In genomic region chr14:102591944-102592772, GRCh38 we compare ENCODE assay signal across 8 cellular contexts. TPM values are rescaled to one million over a fixed set of nuclear protein-coding genes. Genes with fewer than 3 reads are reported as not detected.
DNase-seq lines count a peak whose midpoint lies in the region; ATAC-seq and TF ChIP-seq lines count a peak whose summit lies in the region.

Gene RCOR1, plus strand, starts transcription at chr14:102592649. Its CDS starts 238 bp downstream, at chr14:102592887.

- H3K4me1 Mint-ChIP-seq in T-helper 17 cell = peaks cover 17% of the 10 kb centered on the region
- peaks cover 31% of the 10 kb centered on the region for H3K4me1 Mint-ChIP-seq in progenitor cell of endocrine pancreas (ENCODE audit: low read depth)

- H3K36me3 Mint-ChIP-seq in T-helper 17 cell (ENCODE audit: low read depth) (no peaks in the 10 kb centered on the region), progenitor cell of endocrine pancreas (ENCODE audit: insufficient read depth) (peaks cover 2% of the 10 kb centered on the region)

- TF ChIP-seq CTCF in left ventricle myocardium inferior (IDR thresholded peaks at IDR 0.05; ENCODE audit: borderline replicate concordance) (no peak), progenitor cell of endocrine pancreas (IDR thresholded peaks at IDR 0.05; ENCODE audit: unreplicated experiment) (no peak), upper lobe of right lung (IDR thresholded peaks at IDR 0.05) (no peak)

- H3K9me3 Mint-ChIP-seq in progenitor cell of endocrine pancreas (ENCODE audit: low read depth) = no peaks in the 10 kb centered on the region

- H3K4me1 ChIP-seq in left ventricle myocardium inferior (peaks cover 43% of the 10 kb centered on the region), upper lobe of right lung (peaks cover 14% of the 10 kb centered on the region)

- intact Hi-C loops in left ventricle myocardium inferior (cut with micrococcal nuclease) (no loop called here), upper lobe of right lung (cut with DNase I) (no loop called here)

- peak; percentile 72 for ATAC-seq in GM18502 (IDR thresholded peaks at IDR 0.05; ENCODE audit: poor library complexity, unreplicated experiment)
- ATAC-seq in HG02943 (IDR thresholded peaks at IDR 0.05; ENCODE audit: low read depth, unreplicated experiment) = peak; percentile 67
- peak; percentile 89 for ATAC-seq in T-helper 17 cell
- ATAC-seq in upper lobe of right lung = peak; percentile 95

- peak within 1 kb of the TSS; percentile 99 for H3K27ac ChIP-seq in left ventricle myocardium inferior (replicated peaks)
- H3K27ac ChIP-seq in upper lobe of right lung = peak within 1 kb of the TSS; percentile 96

- H3K27me3 ChIP-seq in left ventricle myocardium inferior (ENCODE audit: low read depth) (no peaks in the 10 kb centered on the region), upper lobe of right lung (no peaks in the 10 kb centered on the region)

- no peaks in the 10 kb centered on the region for H3K36me3 ChIP-seq in left ventricle myocardium inferior
- no peaks in the 10 kb centered on the region for H3K36me3 ChIP-seq in upper lobe of right lung

- peak within 1 kb of the TSS; percentile 99 for H3K4me3 ChIP-seq in left ventricle myocardium inferior
- peak within 1 kb of the TSS; percentile 95 for H3K4me3 ChIP-seq in upper lobe of right lung

- peak; percentile 95 to 98 for DNase-seq in NCI-H187 (lab: John Stamatoyannopoulos, UW)
- DNase-seq in T-helper 17 cell = peak; percentile 95 to 99 (median 98)
- peak; percentile 76 to 99 (median 96) for DNase-seq in amygdala (lab: John Stamatoyannopoulos, UW)
- peak; percentile 99 for DNase-seq in left ventricle myocardium inferior
- peak; percentile 97 for DNase-seq in progenitor cell of endocrine pancreas (ENCODE audit: low spot score, unreplicated experiment)
- DNase-seq in upper lobe of right lung = peak; percentile 99

- H3K27me3 Mint-ChIP-seq in T-helper 17 cell (no peaks in the 10 kb centered on the region), progenitor cell of endocrine pancreas (no peaks in the 10 kb centered on the region)

- no peaks in the 10 kb centered on the region for H3K9me3 ChIP-seq in T-helper 17 cell (ENCODE audit: control insufficient read depth, low read length, poor library complexity, severe bottlenecking)
- no peaks in the 10 kb centered on the region for H3K9me3 ChIP-seq in left ventricle myocardium inferior (replicated peaks)
- H3K9me3 ChIP-seq in upper lobe of right lung = no peaks in the 10 kb centered on the region

- H3K27ac Mint-ChIP-seq in T-helper 17 cell = peak within 1 kb of the TSS; percentile 85
- peak within 1 kb of the TSS; percentile 99 for H3K27ac Mint-ChIP-seq in progenitor cell of endocrine pancreas

- H3K4me3 Mint-ChIP-seq in T-helper 17 cell = peak within 1 kb of the TSS; percentile 95
- peak within 1 kb of the TSS; percentile 90 for H3K4me3 Mint-ChIP-seq in progenitor cell of endocrine pancreas (ENCODE audit: low read depth)

RNA-seq across cellular contexts. Expression of gene RCOR1, which starts in this region (rescaled TPM):
- total RNA-seq in T-helper 17 cell (10 to 100 TPM; 17.9 to 33.5 TPM), left ventricle myocardium inferior (11.0 TPM), progenitor cell of endocrine pancreas (36.4 and 41.9 TPM in 2 replicates), upper lobe of right lung (43.6 TPM)

Comparison
In these comparisons a context has a peak if more than half of its experiments do, and no peak if none do; other contexts are left out.
1. Peak in every context shown above with its lines: DNase-seq, ATAC-seq, H3K4me3 ChIP-seq and H3K27ac ChIP-seq.